In the genomic region with DNA sequence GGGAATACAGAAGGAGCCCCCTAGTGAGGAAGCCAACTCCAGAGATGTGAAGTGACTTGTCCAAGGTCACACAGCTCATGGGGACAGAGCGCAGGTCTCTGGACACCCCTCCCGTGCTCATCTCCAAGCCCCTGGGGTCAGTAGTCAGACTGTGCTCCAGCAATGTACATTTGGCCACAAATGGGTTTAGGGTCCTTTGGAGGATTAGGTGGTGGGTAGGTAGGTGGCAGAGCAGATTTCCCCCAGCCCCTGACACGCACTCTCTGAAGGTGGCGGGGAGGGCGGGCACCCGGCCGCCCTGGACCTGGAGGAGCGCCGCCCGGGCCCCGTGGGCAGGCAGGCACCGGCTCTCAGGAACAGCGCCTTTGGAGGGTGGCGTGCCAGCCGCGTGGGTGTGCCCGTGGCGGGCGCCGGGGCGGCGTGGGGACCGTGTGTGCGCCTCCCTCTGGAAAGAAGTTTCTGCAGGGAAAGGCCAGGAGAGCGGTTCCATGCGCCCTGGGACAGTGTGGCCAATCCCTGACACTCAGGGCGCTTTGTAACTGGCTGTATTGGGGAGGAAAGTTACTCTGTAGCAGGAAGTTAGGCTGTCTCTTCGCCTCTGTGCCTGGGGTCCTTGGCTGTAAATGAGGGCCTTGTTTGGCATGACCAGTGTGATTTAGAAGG, we compare ENCODE assay signal across 9 cellular contexts. TPM values are rescaled to one million over a fixed set of nuclear protein-coding genes. Genes with fewer than 3 reads are reported as not detected.
DNase-seq lines count a peak whose midpoint lies in the region; ATAC-seq and TF ChIP-seq lines count a peak whose summit lies in the region.
"Had no signal": no experiment of that assay in that cellular context is flagged by ENCODE, and none has a peak within 500 bp of the region (broad histone marks: within the 10 kb centered on the region; RNA-seq: fewer than 3 reads in every experiment).

No MANE protein-coding gene starts in this region.

- no peaks in the 10 kb centered on the region for H3K4me1 ChIP-seq in iPS-18a (ENCODE audit: control insufficient read depth, low read depth, low read length)
- H3K4me1 ChIP-seq in psoas muscle: peaks cover 23% of the 10 kb centered on the region
- H3K4me1 ChIP-seq in CD8-positive, alpha-beta memory T cell (ENCODE audit: insufficient read depth, low read length): no peaks in the 10 kb centered on the region

- intact Hi-C loops in activated B cell treated with CpG ODN at 0.5 μM for 24 hours (cut with micrococcal nuclease): no loop called here
- intact Hi-C loops in psoas muscle (cut with DNase I): loop anchor here (5.0 to 10.0 kb wide), 8 partner anchors 45 to 220 kb away; partner anchors contain the start of genes FKBP14 (in 1 of the 2) and PLEKHA8 (in 1 of the 2)

- peak overlapping the region; percentile 25 for H3K4me3 Mint-ChIP-seq in activated B cell treated with CpG ODN at 0.5 μM for 24 hours
- peak overlapping the region in 3 of 7 donors; percentile 11 to 27 (median 26) for H3K4me3 Mint-ChIP-seq in CD8-positive, alpha-beta memory T cell

- DNase-seq in ELF-1 (ENCODE audit: low read depth, low spot score) (peak; percentile 65), activated B cell treated with CpG ODN at 0.5 μM for 24 hours (no peak), psoas muscle (peak; percentile 53 to 82), NCI-H82 (lab: John Stamatoyannopoulos, UW) (no peak), Ammon's horn (ENCODE audit: low spot score) (no peak), NCI-H1092 treated with DMSO at 0.1 percent for 48 hours (lab: John Stamatoyannopoulos, UW) (no peak)
- DNase-seq in CD8-positive, alpha-beta memory T cell: no peak
- DNase-seq: activated CD4-positive, alpha-beta T cell treated with anti-CD3 and anti-CD28 coated beads, Interleukin-2, amount 50 U/mL, for 4 hours had no signal

- H3K36me3 ChIP-seq in iPS-18a (ENCODE audit: control insufficient read depth, low read depth, low read length) (no peaks in the 10 kb centered on the region), psoas muscle (ENCODE audit: insufficient read depth in 1 of 2, low read depth in 1 of 2) (no peaks in the 10 kb centered on the region)
- H3K36me3 ChIP-seq in CD8-positive, alpha-beta memory T cell (ENCODE audit: insufficient read depth, low read length): no peaks in the 10 kb centered on the region

- peaks cover 41% of the 10 kb centered on the region for H3K27me3 ChIP-seq in iPS-18a (ENCODE audit: control insufficient read depth, insufficient read depth, low read length)
- no peaks in the 10 kb centered on the region for H3K27me3 ChIP-seq in psoas muscle (ENCODE audit: insufficient read depth in 3 of 3, low read length in 2 of 3)
- H3K27me3 ChIP-seq in CD8-positive, alpha-beta memory T cell (ENCODE audit: insufficient read depth, low read length, poor library complexity, severe bottlenecking): peaks cover 7% of the 10 kb centered on the region

- WGBS in psoas muscle, 3 donors: 7 to 9% (median 8%) methylated on average over 26 to 28 of the region's 28 CpGs

- peaks cover 67% of the 10 kb centered on the region for H3K27me3 Mint-ChIP-seq in activated B cell treated with CpG ODN at 0.5 μM for 24 hours
- peaks cover 24 to 76% of the 10 kb centered on the region in 2 donors for H3K27me3 Mint-ChIP-seq in CD8-positive, alpha-beta memory T cell

- ATAC-seq in activated B cell treated with CpG ODN at 0.5 μM for 24 hours (ENCODE audit: low read depth): no peak
- peak; percentile 77 to 82 (median 80) for ATAC-seq in psoas muscle

- POLR2A ChIA-PET in activated B cell treated with CpG ODN at 0.5 μM for 24 hours (lab: Charles Lee): no interaction called here
- POLR2A ChIA-PET in CD8-positive, alpha-beta memory T cell (lab: Charles Lee): no interaction called here

- H3K27ac Mint-ChIP-seq in activated B cell treated with CpG ODN at 0.5 μM for 24 hours: no peak overlapping the region
- no peak overlapping the region for H3K27ac Mint-ChIP-seq in CD8-positive, alpha-beta memory T cell

- H3K9me3 Mint-ChIP-seq in activated B cell treated with CpG ODN at 0.5 μM for 24 hours: no peaks in the 10 kb centered on the region
- H3K9me3 Mint-ChIP-seq in CD8-positive, alpha-beta memory T cell: peaks cover 0 to 2% (median 0%) of the 10 kb centered on the region in 5 donors

- no peaks in the 10 kb centered on the region for H3K36me3 Mint-ChIP-seq in activated B cell treated with CpG ODN at 0.5 μM for 24 hours (ENCODE audit: low read depth)
- H3K36me3 Mint-ChIP-seq in CD8-positive, alpha-beta memory T cell: no peaks in the 10 kb centered on the region

- peak overlapping the region; percentile 23 for H3K9ac ChIP-seq in iPS-18a (ENCODE audit: low read length)

- H3K4me3 ChIP-seq in iPS-18a (ENCODE audit: low read length) (peak overlapping the region; percentile 73), psoas muscle (peak overlapping the region; percentile 80)
- H3K4me3 ChIP-seq in CD8-positive, alpha-beta memory T cell (ENCODE audit: low read length): no peak overlapping the region

- no peak for TF ChIP-seq CTCF in activated B cell treated with CpG ODN at 0.5 μM for 24 hours (IDR thresholded peaks at IDR 0.05)
- TF ChIP-seq CTCF in psoas muscle (IDR thresholded peaks at IDR 0.05): peak; percentile 47

- CTCF ChIA-PET in activated B cell treated with CpG ODN at 0.5 μM for 24 hours (lab: Charles Lee): no interaction called here
- CTCF ChIA-PET in CD8-positive, alpha-beta memory T cell (lab: Charles Lee): no interaction called here

- H3K27ac ChIP-seq in iPS-18a (ENCODE audit: low read length) (no peak overlapping the region), psoas muscle (peak overlapping the region; percentile 91)
- H3K27ac ChIP-seq in CD8-positive, alpha-beta memory T cell (ENCODE audit: low read depth, low read length): no peak overlapping the region

- H3K4me1 Mint-ChIP-seq in activated B cell treated with CpG ODN at 0.5 μM for 24 hours: peaks cover 7% of the 10 kb centered on the region
- peaks cover 2 to 10% (median 9%) of the 10 kb centered on the region in 3 donors for H3K4me1 Mint-ChIP-seq in CD8-positive, alpha-beta memory T cell

- H3K9me3 ChIP-seq in iPS-18a (ENCODE audit: control insufficient read depth, low read depth, low read length) (no peaks in the 10 kb centered on the region), psoas muscle (no peaks in the 10 kb centered on the region)
- no peaks in the 10 kb centered on the region for H3K9me3 ChIP-seq in CD8-positive, alpha-beta memory T cell (ENCODE audit: low read length)

RNA-seq across cellular contexts. Expression of gene WIPF3, which starts 1.0 kb away (rescaled TPM):
- not detected in 2 replicates for total RNA-seq in activated B cell treated with CpG ODN at 0.5 μM for 24 hours
- 10 to 100 TPM; 18.5 to 30.7 (median 23.8) TPM for total RNA-seq in psoas muscle
- 10 to 100 TPM in 1 of 3 donors, 1 to 10 TPM in 2; 3.3 to 17.4 (median 8.9) TPM for polyA plus RNA-seq in psoas muscle
- not detected for total RNA-seq in CD8-positive, alpha-beta memory T cell
- not detected for polyA plus RNA-seq in CD8-positive, alpha-beta memory T cell

Comparison
In these comparisons a context has a peak if more than half of its experiments do, and no peak if none do; other contexts are left out.
1. DNase-seq: peak in ELF-1 (single experiment) and psoas muscle (2 of 2); none in activated B cell treated with CpG ODN at 0.5 μM for 24 hours (single experiment), CD8-positive, alpha-beta memory T cell (0 of 5), NCI-H82 (single experiment), Ammon's horn (single experiment) and NCI-H1092 treated with DMSO at 0.1 percent for 48 hours (single experiment).
2. RNA of gene WIPF3, which starts 1.0 kb away (total RNA-seq): 18.5 to 30.7 TPM in psoas muscle; not detected in activated B cell treated with CpG ODN at 0.5 μM for 24 hours and not detected in CD8-positive, alpha-beta memory T cell; every median in the first group is over 10 times any median in the second.